ENCODE assay signal across 13 cellular contexts in genomic region chr20:49270177-49270576, GRCh38. TPM values are rescaled to one million over a fixed set of nuclear protein-coding genes. Genes with fewer than 3 reads are reported as not detected.
A peak's percentile ranks its signal among the peaks of the same experiment; 100 is the strongest.
DNase-seq lines count a peak whose midpoint lies in the region; ATAC-seq lines count a peak whose summit lies in the region.
"Had no signal": no experiment of that assay in that cellular context is flagged by ENCODE, and none has a peak within 500 bp of the region (broad histone marks: within the 10 kb centered on the region; RNA-seq: fewer than 3 reads in every experiment).

No MANE protein-coding gene starts in this region.

- DNase-seq in EL: peak; percentile 63
- DNase-seq in activated CD4-positive, alpha-beta memory T cell treated with anti-CD3 and anti-CD28 coated beads, Interleukin-2, amount 10 ng/mL, durations not matched to agents 7 days and 5 days: no peak
- DNase-seq in kidney tubule cell (ENCODE audit: low spot score): peak; percentile 78
- no peak for DNase-seq in NCI-H524 (lab: John Stamatoyannopoulos, UW)
- no peak for DNase-seq in NCI-H748 treated with DMSO at 0.1 percent for 48 hours (lab: John Stamatoyannopoulos, UW)
- DNase-seq: DMS79 treated with DMSO at 0.1 percent for 48 hours; H7; left colon; NCI-H1105 treated with DMSO at 0.1 percent for 48 hours; stimulated activated CD4-positive, alpha-beta T cell treated with anti-CD3 and anti-CD28 coated beads, Interleukin-4, amount 100 ng/mL, for 4 hours had no signal

- CTCF ChIA-PET in activated CD4-positive, alpha-beta memory T cell treated with anti-CD3 and anti-CD28 coated beads, Interleukin-2, amount 10 ng/mL, durations not matched to agents 7 days and 5 days (lab: Charles Lee): interaction anchor here (1.2 kb wide), 1 partner anchor 7 kb away, joined by 5 read pairs; no protein-coding TSS in a partner anchor

- H3K9ac ChIP-seq in BLaER1: no peak overlapping the region

- no peak overlapping the region for H3K4me3 ChIP-seq in BLaER1

- peaks cover 87% of the 10 kb centered on the region for H4K20me1 ChIP-seq in BLaER1

- H3K9me3 ChIP-seq in BLaER1: peaks cover 30% of the 10 kb centered on the region

- no peak for ATAC-seq in HG03039 (IDR thresholded peaks at IDR 0.05; ENCODE audit: unreplicated experiment)
- no peak for ATAC-seq in GM21529 (IDR thresholded peaks at IDR 0.05; ENCODE audit: unreplicated experiment)
- ATAC-seq: left colon had no signal

- H3K27ac ChIP-seq in BLaER1: no peak overlapping the region

- H3K4me1 Mint-ChIP-seq in activated CD4-positive, alpha-beta memory T cell treated with anti-CD3 and anti-CD28 coated beads, Interleukin-2, amount 10 ng/mL, durations not matched to agents 7 days and 5 days: peaks cover 77% of the 10 kb centered on the region

- POLR2A ChIA-PET in activated CD4-positive, alpha-beta memory T cell treated with anti-CD3 and anti-CD28 coated beads, Interleukin-2, amount 10 ng/mL, durations not matched to agents 7 days and 5 days (lab: Charles Lee): interaction anchor here (10.6 kb wide), 1 partner anchor 9 kb away, joined by 145 read pairs; the partner anchor contains the start of gene ZNFX1

- peak overlapping the region; percentile 18 for H3K4me3 Mint-ChIP-seq in activated CD4-positive, alpha-beta memory T cell treated with anti-CD3 and anti-CD28 coated beads, Interleukin-2, amount 10 ng/mL, durations not matched to agents 7 days and 5 days

- H3K9me3 Mint-ChIP-seq in activated CD4-positive, alpha-beta memory T cell treated with anti-CD3 and anti-CD28 coated beads, Interleukin-2, amount 10 ng/mL, durations not matched to agents 7 days and 5 days: peaks cover 3% of the 10 kb centered on the region

- peaks cover 40% of the 10 kb centered on the region for H3K4me1 ChIP-seq in BLaER1

- peaks cover 91% of the 10 kb centered on the region for H3K36me3 ChIP-seq in BLaER1

- H3K4me2 ChIP-seq in BLaER1: peak overlapping the region; percentile 7; the same call in 1 of the 2 replicates

- no peaks in the 10 kb centered on the region for H3K27me3 ChIP-seq in BLaER1

- no peak overlapping the region for H3K27ac Mint-ChIP-seq in activated CD4-positive, alpha-beta memory T cell treated with anti-CD3 and anti-CD28 coated beads, Interleukin-2, amount 10 ng/mL, durations not matched to agents 7 days and 5 days

- peaks cover 81% of the 10 kb centered on the region for H3K36me3 Mint-ChIP-seq in activated CD4-positive, alpha-beta memory T cell treated with anti-CD3 and anti-CD28 coated beads, Interleukin-2, amount 10 ng/mL, durations not matched to agents 7 days and 5 days (ENCODE audit: low read depth)

- no peaks in the 10 kb centered on the region for H3K27me3 Mint-ChIP-seq in activated CD4-positive, alpha-beta memory T cell treated with anti-CD3 and anti-CD28 coated beads, Interleukin-2, amount 10 ng/mL, durations not matched to agents 7 days and 5 days

RNA-seq across cellular contexts. Expression of gene ZNFX1, which starts 7.7 kb away (rescaled TPM):
- 10 to 100 TPM; 88.7 to 89.5 TPM for total RNA-seq in activated CD4-positive, alpha-beta memory T cell treated with anti-CD3 and anti-CD28 coated beads, Interleukin-2, amount 10 ng/mL, durations not matched to agents 7 days and 5 days

RNA-seq across cellular contexts. Expression of gene DDX27, which starts 51.0 kb away (rescaled TPM):
- 10 to 100 TPM; 32.5 to 34.2 TPM for total RNA-seq in activated CD4-positive, alpha-beta memory T cell treated with anti-CD3 and anti-CD28 coated beads, Interleukin-2, amount 10 ng/mL, durations not matched to agents 7 days and 5 days

Comparison
In these comparisons a context has a peak if more than half of its experiments do, and no peak if none do; other contexts are left out.
1. DNase-seq: peak in EL (single experiment) and kidney tubule cell (single experiment); none in activated CD4-positive, alpha-beta memory T cell treated with anti-CD3 and anti-CD28 coated beads, Interleukin-2, amount 10 ng/mL, durations not matched to agents 7 days and 5 days (single experiment), NCI-H524 (0 of 2) and NCI-H748 treated with DMSO at 0.1 percent for 48 hours (single experiment).